Comparison of ENCODE assay signal across 8 cellular contexts in genomic region chr2:86439879-86440630, GRCh38. TPM values are rescaled to one million over a fixed set of nuclear protein-coding genes. Genes with fewer than 3 reads are reported as not detected.
A peak's percentile ranks its signal among the peaks of the same experiment; 100 is the strongest.
DNase-seq lines count a peak whose midpoint lies in the region; ATAC-seq, FAIRE-seq and TF ChIP-seq lines count a peak whose summit lies in the region.

No MANE protein-coding gene starts in this region.

- no peak for TF ChIP-seq CTCF in cardiac muscle cell (IDR thresholded peaks at IDR 0.05; ENCODE audit: low read depth, low read length)
- TF ChIP-seq CTCF in upper lobe of left lung (IDR thresholded peaks at IDR 0.05) = no peak

- no peak for FAIRE-seq in frontal cortex (lab: Jason Lieb, UNC)

- peaks cover 18% of the 10 kb centered on the region for H3K4me1 Mint-ChIP-seq in memory B cell

- peak overlapping the region; percentile 99 for H3K27ac ChIP-seq in cardiac muscle cell
- peak overlapping the region; percentile 92 to 99 (median 95) for H3K27ac ChIP-seq in upper lobe of left lung

- peaks cover 4% of the 10 kb centered on the region for H3K36me3 ChIP-seq in cardiac muscle cell
- H3K36me3 ChIP-seq in upper lobe of left lung = peaks cover 0 to 11% (median 0%) of the 10 kb centered on the region in 4 donors

- H3K4me1 ChIP-seq in cardiac muscle cell (ENCODE audit: low read depth) = peaks cover 22% of the 10 kb centered on the region
- peaks cover 22 to 25% (median 23%) of the 10 kb centered on the region in 4 donors for H3K4me1 ChIP-seq in upper lobe of left lung

- H3K4me3 Mint-ChIP-seq in memory B cell = peak overlapping the region; percentile 94

- H3K9me3 Mint-ChIP-seq in memory B cell = peaks cover 12% of the 10 kb centered on the region

- peak in 1 of 2 donors; percentile 6 for DNase-seq in cardiac muscle cell (ENCODE audit: low read depth in 1 of 2, low spot score in 1 of 2)
- DNase-seq in Right ventricle myocardium superior = no peak
- peak; percentile 3 for DNase-seq in amniotic epithelial cell (ENCODE audit: low read depth)
- DNase-seq in memory B cell (ENCODE audit: low spot score in 2 of 2) = no peak
- no peak for DNase-seq in upper lobe of left lung
- DNase-seq in sciatic nerve (ENCODE audit: low spot score) = no peak
- DNase-seq in cerebellar nuclear complex (lab: John Stamatoyannopoulos, UW) = no peak
- DNase-seq in frontal cortex (ENCODE audit: low spot score in 2 of 2) = no peak

- ATAC-seq in Right ventricle myocardium superior (ENCODE audit: poor library complexity) = no peak
- ATAC-seq in memory B cell (ENCODE audit: low read depth) = no peak
- ATAC-seq in upper lobe of left lung (ENCODE audit: low FRiP score in 2 of 2) = no peak
- ATAC-seq in sciatic nerve = no peak

- no peak for TF ChIP-seq EP300 in upper lobe of left lung (IDR thresholded peaks at IDR 0.05)

- no peak overlapping the region for H3K4me3 ChIP-seq in cardiac muscle cell
- H3K4me3 ChIP-seq in upper lobe of left lung = peak overlapping the region in 3 of 4 donors; percentile 82 to 92 (median 85)

- H3K27ac Mint-ChIP-seq in memory B cell = peak overlapping the region; percentile 96

- no peaks in the 10 kb centered on the region for H3K27me3 Mint-ChIP-seq in memory B cell

- H3K9me3 ChIP-seq in cardiac muscle cell (ENCODE audit: low read depth) (no peaks in the 10 kb centered on the region), upper lobe of left lung (peaks cover 18 to 32% (median 21%) of the 10 kb centered on the region in 4 donors)

- H3K27me3 ChIP-seq in cardiac muscle cell (no peaks in the 10 kb centered on the region), upper lobe of left lung (no peaks in the 10 kb centered on the region)

- H3K36me3 Mint-ChIP-seq in memory B cell = peaks cover 16% of the 10 kb centered on the region

- intact Hi-C loops in Right ventricle myocardium superior (cut with DNase I) (no loop called here), sciatic nerve (cut with DNase I) (no loop called here)

- WGBS in upper lobe of left lung, 2 donors = 96% methylated on average over 3 of the region's 3 CpGs

- TF ChIP-seq POLR2A in upper lobe of left lung (IDR thresholded peaks at IDR 0.05) = no peak

RNA-seq across cellular contexts. Expression of gene KDM3A, which starts 1.1 kb away (rescaled TPM):
- total RNA-seq in cardiac muscle cell = 45.0 and 55.6 TPM in 2 replicates
- 40.7 and 47.2 TPM in 2 replicates for polyA plus RNA-seq in cardiac muscle cell
- total RNA-seq in Right ventricle myocardium superior = 27.2 TPM
- total RNA-seq in upper lobe of left lung = 10 to 100 TPM; 24.9 to 68.9 (median 44.5) TPM
- 70.1 TPM for total RNA-seq in sciatic nerve
- total RNA-seq in frontal cortex = 19.6 TPM
